In genomic region chr14:106459971-106460730, GRCh38 we compare ENCODE assay signal across 8 cellular contexts.
DNase-seq lines count a peak whose midpoint lies in the region; ATAC-seq, FAIRE-seq and TF ChIP-seq lines count a peak whose summit lies in the region.

No MANE protein-coding gene starts in this region.

- peak; percentile 43 for TF ChIP-seq CTCF in OCI-LY3 (IDR thresholded peaks at IDR 0.05; ENCODE audit: low read depth, low read length)
- TF ChIP-seq CTCF in PC-3 (conservative IDR thresholded peaks at IDR 0.05; ENCODE audit: low read depth, low read length): no peak

- TF ChIP-seq POLR2A in GM12892 (IDR thresholded peaks at IDR 0.05; ENCODE audit: low read depth, low read length): no peak
- TF ChIP-seq POLR2A in GM18505 (IDR thresholded peaks at IDR 0.05; ENCODE audit: borderline replicate concordance, extremely low read depth, insufficient read depth, insufficient read length): no peak

- H3K4me2 ChIP-seq in OCI-LY3 (ENCODE audit: low read length) (peak overlapping the region; percentile 48), PC-3 (ENCODE audit: low read length) (no peak overlapping the region)

- FAIRE-seq in GM12892 (lab: Jason Lieb, UNC) (no peak), RCC 7860 (lab: Jason Lieb, UNC) (no peak)

- CTCF ChIA-PET in PC-3 (lab: Charles Lee): no interaction called here

- H3K79me2 ChIP-seq in OCI-LY3 (ENCODE audit: low read length): peaks cover 8% of the 10 kb centered on the region
- no peaks in the 10 kb centered on the region for H3K79me2 ChIP-seq in PC-3 (ENCODE audit: low read length)

- peak overlapping the region; percentile 48 for H3K27ac ChIP-seq in OCI-LY3 (ENCODE audit: low read length)
- H3K27ac ChIP-seq in PC-3 (ENCODE audit: low read length): no peak overlapping the region

- DNase-seq in GM12892 (ENCODE audit: insufficient read length) (peak; percentile 47), activated T-helper 1 cell treated with Interleukin-2 at 50 U/mL for 16 hours (ENCODE audit: low read depth) (peak; percentile 50), PC-3 (no peak), RCC 7860 (ENCODE audit: low spot score) (no peak)
- DNase-seq in stimulated activated CD4-positive, alpha-beta T cell treated with anti-CD3 and anti-CD28 coated beads, Interleukin-4, amount 100 ng/mL, for 24 hours: peak; percentile 75

- ATAC-seq in PC-3 (no peak), HG02588 (IDR thresholded peaks at IDR 0.05; ENCODE audit: unreplicated experiment) (no peak), GM18505 (IDR thresholded peaks at IDR 0.05; ENCODE audit: unreplicated experiment) (no peak)

- H3K36me3 ChIP-seq in OCI-LY3 (replicated peaks; ENCODE audit: low read depth, low read length) (no peaks in the 10 kb centered on the region), PC-3 (ENCODE audit: low read depth, low read length) (no peaks in the 10 kb centered on the region)

- H3K27me3 ChIP-seq in OCI-LY3 (ENCODE audit: low read depth, low read length) (no peaks in the 10 kb centered on the region), PC-3 (ENCODE audit: low read length) (no peaks in the 10 kb centered on the region)

- peak overlapping the region; percentile 82 for H3K4me3 ChIP-seq in OCI-LY3 (ENCODE audit: low read length)
- H3K4me3 ChIP-seq in PC-3 (ENCODE audit: low read length): no peak overlapping the region

- BruUV-seq in PC-3 (replicated peaks; lab: Mats Ljungman, UMichigan): no TSS peak

- H3K9me2 ChIP-seq in PC-3 (replicated peaks; ENCODE audit: low read length): no peaks in the 10 kb centered on the region

- intact Hi-C loops in PC-3 (cut with micrococcal nuclease): no loop called here

- peaks cover 27% of the 10 kb centered on the region for H3K4me1 ChIP-seq in OCI-LY3 (ENCODE audit: low read length)
- H3K4me1 ChIP-seq in PC-3 (ENCODE audit: insufficient read depth, low read length): no peaks in the 10 kb centered on the region

- H4K20me1 ChIP-seq in OCI-LY3 (ENCODE audit: insufficient read depth, low read length) (no peaks in the 10 kb centered on the region), PC-3 (ENCODE audit: low read length) (no peaks in the 10 kb centered on the region)

- no peaks in the 10 kb centered on the region for H3K9me3 ChIP-seq in OCI-LY3 (ENCODE audit: insufficient read depth, low read length)
- no peaks in the 10 kb centered on the region for H3K9me3 ChIP-seq in PC-3 (ENCODE audit: low read length)

- H2AFZ ChIP-seq in OCI-LY3 (ENCODE audit: low read depth, low read length) (no peak overlapping the region), PC-3 (ENCODE audit: low read length) (no peak overlapping the region)

- no peaks in the 10 kb centered on the region for H3F3A ChIP-seq in PC-3 (ENCODE audit: low read length, unreplicated experiment)

- peak overlapping the region; percentile 66 for H3K9ac ChIP-seq in OCI-LY3 (ENCODE audit: low read length)
- no peak overlapping the region for H3K9ac ChIP-seq in PC-3 (ENCODE audit: low read length)

- POLR2A ChIA-PET in PC-3 (lab: Charles Lee; ENCODE audit: unreplicated experiment): no interaction called here

Comparison
In these comparisons a context has a peak if more than half of its experiments do, and no peak if none do; other contexts are left out.
1. DNase-seq: peak in GM12892 (single experiment), activated T-helper 1 cell treated with Interleukin-2 at 50 U/mL for 16 hours (single experiment) and stimulated activated CD4-positive, alpha-beta T cell treated with anti-CD3 and anti-CD28 coated beads, Interleukin-4, amount 100 ng/mL, for 24 hours (single experiment); none in PC-3 (single experiment) and RCC 7860 (single experiment).